12 cellular contexts compared by ENCODE assay signal in genomic region chr18:69787825-69788547, GRCh38.
DNase-seq lines count a peak whose midpoint lies in the region; ATAC-seq, FAIRE-seq and TF ChIP-seq lines count a peak whose summit lies in the region.
"Had no signal": no experiment of that assay in that cellular context is flagged by ENCODE, and none has a peak within 500 bp of the region (broad histone marks: within the 10 kb centered on the region; RNA-seq: fewer than 3 reads in every experiment).

No MANE protein-coding gene starts in this region.

- H3K4me2 ChIP-seq in K562 (ENCODE audit: insufficient read depth, low read length) = no peak overlapping the region

- H3K27me3 ChIP-seq in K562 (ENCODE audit: control insufficient read depth in 2 of 2, insufficient read depth in 2 of 2, low read length in 2 of 2) = no peaks in the 10 kb centered on the region
- H3K27me3 ChIP-seq in left lung = no peaks in the 10 kb centered on the region
- H3K27me3 ChIP-seq in right cardiac atrium (ENCODE audit: control insufficient read depth, insufficient read depth) = no peaks in the 10 kb centered on the region
- H3K27me3 ChIP-seq: body of pancreas had no signal

- TF ChIP-seq POLR2A in K562 (conservative IDR thresholded peaks at IDR 0.05) = no peak

- no peak for TF ChIP-seq EP300 in K562 (IDR thresholded peaks at IDR 0.05; ENCODE audit: low read length)

- no peak overlapping the region for H3K9ac ChIP-seq in K562 (ENCODE audit: insufficient read depth in 1 of 2, low read depth in 2 of 2, low read length in 2 of 2)

- no peak overlapping the region for H3K4me3 ChIP-seq in K562
- no peak overlapping the region for H3K4me3 ChIP-seq in left lung
- no peak overlapping the region for H3K4me3 ChIP-seq in right cardiac atrium (ENCODE audit: low read length)
- H3K4me3 ChIP-seq: body of pancreas had no signal

- H4K20me1 ChIP-seq in K562 (replicated peaks; ENCODE audit: control insufficient read depth, insufficient read depth, low read length) = no peaks in the 10 kb centered on the region

- H3K36me3 ChIP-seq in K562 (ENCODE audit: control insufficient read depth, insufficient read depth, low read length) (no peaks in the 10 kb centered on the region), left lung (no peaks in the 10 kb centered on the region)

- H2AFZ ChIP-seq in K562 (ENCODE audit: low read depth, low read length) = no peak overlapping the region

- in situ Hi-C loops in K562 (cut with MboI) = no loop called here

- DNase-seq in AG09319 (ENCODE audit: extremely low read depth, low read depth) (peak; percentile 3), HT1080 (ENCODE audit: low read depth) (peak; percentile 86), K562 (ENCODE audit: extremely low read depth in 1 of 4, low spot score in 3 of 4) (peak in 1 of 4 experiments; percentile 2), left lung (no peak), COLO668 (lab: John Stamatoyannopoulos, UW; ENCODE audit: unreplicated experiment) (no peak), right cardiac atrium (no peak)
- no peak for DNase-seq in activated naive CD4-positive, alpha-beta T cell treated with anti-CD3 and anti-CD28 coated beads, Interleukin-2, amount 50 U/mL, for 16 hours
- DNase-seq: activated T-cell treated with anti-CD3 and anti-CD28 coated beads, Interleukin-2, amount 50 U/mL, for 48 hours; body of pancreas; Caco-2; natural killer cell had no signal

- BruUV-seq in K562 (replicated peaks; lab: Mats Ljungman, UMichigan) = no TSS peak

- H3K9me3 ChIP-seq in K562 (replicated peaks; ENCODE audit: control insufficient read depth, insufficient read depth, low read depth, low read length) (no peaks in the 10 kb centered on the region; the same call in 1 of the 2 replicates), left lung (peaks cover 0 to 5% of the 10 kb centered on the region in 2 donors), right cardiac atrium (ENCODE audit: control insufficient read depth, low read length) (no peaks in the 10 kb centered on the region)
- H3K9me3 ChIP-seq: body of pancreas, Caco-2 had no signal

- WGBS in K562 (ENCODE audit: insufficient coverage, low coverage, missing lambda C conversion rate) = 3% methylated on average over 4 of the region's 4 CpGs
- WGBS in right cardiac atrium = 65% methylated on average over 4 of the region's 4 CpGs

- H3K79me2 ChIP-seq in K562 (ENCODE audit: control insufficient read depth, insufficient read depth, low read length) = no peaks in the 10 kb centered on the region

- CTCF ChIA-PET in K562 (lab: Yijun Ruan, JAX; ENCODE audit: low intra/inter-chr PET ratio) = no interaction called here

- no peak for TF ChIP-seq CTCF in AG09319 (IDR thresholded peaks at IDR 0.05; ENCODE audit: low read depth, low read length)
- no peak for TF ChIP-seq CTCF in K562 (IDR thresholded peaks at IDR 0.05 in 2 of 3, conservative IDR thresholded peaks at IDR 0.05 in 1 of 3; ENCODE audit: insufficient read depth in 2 of 3, low read depth in 1 of 3, low read length in 3 of 3)
- TF ChIP-seq CTCF in left lung (IDR thresholded peaks at IDR 0.05) = no peak

- no peak for TF ChIP-seq RAD21 in K562 (CRISPR knock-in tag; conservative IDR thresholded peaks at IDR 0.05 in 1 of 2, IDR thresholded peaks at IDR 0.05 in 1 of 2)

- no peaks in the 10 kb centered on the region for H3K9me1 ChIP-seq in K562 (ENCODE audit: control insufficient read depth, insufficient read depth, low read length)

- H3K4me1 ChIP-seq in K562 (replicated peaks in 1 of 2; ENCODE audit: control insufficient read depth in 2 of 2, insufficient read depth in 2 of 2, low read length in 2 of 2) (no peaks in the 10 kb centered on the region), left lung (no peaks in the 10 kb centered on the region), right cardiac atrium (ENCODE audit: control insufficient read depth, insufficient read depth, low read length) (no peaks in the 10 kb centered on the region)
- H3K4me1 ChIP-seq: body of pancreas, Caco-2 had no signal

- H3K27ac ChIP-seq in K562 (ENCODE audit: extremely low read depth, low read depth, low read length) (no peak overlapping the region), left lung (no peak overlapping the region), right cardiac atrium (ENCODE audit: low read length) (no peak overlapping the region)
- H3K27ac ChIP-seq: body of pancreas had no signal

- POLR2A ChIA-PET in K562 (lab: Yijun Ruan, JAX) = no interaction called here

- FAIRE-seq in K562 (lab: Jason Lieb, UNC) = no peak

- ATAC-seq in K562 = no peak
- ATAC-seq in left lung = peak; percentile 72
- no peak for ATAC-seq in HG02870 (IDR thresholded peaks at IDR 0.05; ENCODE audit: unreplicated experiment)
- ATAC-seq in right cardiac atrium = no peak
- ATAC-seq: body of pancreas, natural killer cell had no signal

- intact Hi-C loops in K562 (cut with micrococcal nuclease) (no loop called here), left lung (cut with DNase I) (no loop called here), right cardiac atrium (cut with DNase I) (no loop called here)

TF ChIP-seq in K562, 482 proteins besides CTCF, POLR2A, EP300 and RAD21 (continues in another document):
- TF ChIP-seq FOSL1 (tag; conservative IDR thresholded peaks at IDR 0.05) (peak; percentile 67), MED1 (CRISPR knock-in tag; IDR thresholded peaks at IDR 0.05; ENCODE audit: borderline replicate concordance) (no peak), C11orf30 (IDR thresholded peaks at IDR 0.05; ENCODE audit: low read depth) (peak; percentile 63; the same call in 1 of the 2 replicates), JUNB (CRISPR knock-in tag; conservative IDR thresholded peaks at IDR 0.05) (no peak), WHSC1 (IDR thresholded peaks at IDR 0.05; ENCODE audit: low read length) (no peak), MAFF (IDR thresholded peaks at IDR 0.05; ENCODE audit: low read length) (peak; percentile 47; the same call in 1 of the 2 replicates), TRIM24 (IDR thresholded peaks at IDR 0.05) (no peak), CEBPG (CRISPR knock-in tag; IDR thresholded peaks at IDR 0.05) (no peak), CEBPG (tag; conservative IDR thresholded peaks at IDR 0.05 in 1 of 2, IDR thresholded peaks at IDR 0.05 in 1 of 2) (peak; percentile 45 to 58; a peak in 3 of 4 replicates), MAFG (tag; conservative IDR thresholded peaks at IDR 0.05) (peak; percentile 88), NFE2 (IDR thresholded peaks at IDR 0.05; ENCODE audit: low read depth) (peak; percentile 64), ZNF398 (CRISPR knock-in tag; IDR thresholded peaks at IDR 0.05) (no peak), NCOA2 (IDR thresholded peaks at IDR 0.05; ENCODE audit: partially characterized antibody in 2 of 2) (no peak), CREM (IDR thresholded peaks at IDR 0.05; ENCODE audit: low read depth) (no peak), NFE2L1 (tag; IDR thresholded peaks at IDR 0.05; ENCODE audit: borderline replicate concordance, low read depth) (peak; percentile 57; the same call in 1 of the 2 replicates), ZNF354B (CRISPR knock-in tag; IDR thresholded peaks at IDR 0.05) (no peak), TCF7L2 (IDR thresholded peaks at IDR 0.05; ENCODE audit: low read depth, low read length) (no peak), ZKSCAN8 (CRISPR knock-in tag; IDR thresholded peaks at IDR 0.05) (no peak), TAF7 (tag; IDR thresholded peaks at IDR 0.05) (no peak), CEBPB (tag; IDR thresholded peaks at IDR 0.05) (peak; percentile 79), GATA2 (CRISPR knock-in tag; IDR thresholded peaks at IDR 0.05) (no peak), NFRKB (IDR thresholded peaks at IDR 0.05; ENCODE audit: low read depth) (no peak), BACH1 (tag; IDR thresholded peaks at IDR 0.05) (peak; percentile 66; the same call in 1 of the 2 replicates), ZBTB34 (CRISPR knock-in tag; IDR thresholded peaks at IDR 0.05) (no peak), ZNF316 (IDR thresholded peaks at IDR 0.05) (0 out of 2 replicates have a peak, but pooled peaks have one; percentile 35)
- TF ChIP-seq, protein P1, sequence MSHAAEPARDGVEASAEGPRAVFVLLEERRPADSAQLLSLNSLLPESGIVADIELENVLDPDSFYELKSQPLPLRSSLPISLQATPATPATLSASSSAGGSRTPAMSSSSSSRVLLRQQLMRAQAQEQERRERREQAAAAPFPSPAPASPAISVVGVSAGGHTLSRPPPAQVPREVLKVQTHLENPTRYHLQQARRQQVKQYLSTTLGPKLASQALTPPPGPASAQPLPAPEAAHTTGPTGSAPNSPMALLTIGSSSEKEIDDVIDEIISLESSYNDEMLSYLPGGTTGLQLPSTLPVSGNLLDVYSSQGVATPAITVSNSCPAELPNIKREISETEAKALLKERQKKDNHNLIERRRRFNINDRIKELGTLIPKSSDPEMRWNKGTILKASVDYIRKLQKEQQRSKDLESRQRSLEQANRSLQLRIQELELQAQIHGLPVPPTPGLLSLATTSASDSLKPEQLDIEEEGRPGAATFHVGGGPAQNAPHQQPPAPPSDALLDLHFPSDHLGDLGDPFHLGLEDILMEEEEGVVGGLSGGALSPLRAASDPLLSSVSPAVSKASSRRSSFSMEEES (CRISPR knock-in tag; IDR thresholded peaks at IDR 0.05) = no peak

Comparison
In these comparisons a context has a peak if more than half of its experiments do, and no peak if none do; other contexts are left out.
1. DNase-seq: peak in AG09319 (single experiment) and HT1080 (single experiment); none in left lung (0 of 2), COLO668 (single experiment), activated naive CD4-positive, alpha-beta T cell treated with anti-CD3 and anti-CD28 coated beads, Interleukin-2, amount 50 U/mL, for 16 hours (single experiment) and right cardiac atrium (0 of 3).